In genomic region chr13:110855363-110855762, GRCh38 we compare ENCODE assay signal across 17 cellular contexts.
"Had no signal": no experiment of that assay in that cellular context is flagged by ENCODE, and none has a peak within 500 bp of the region (broad histone marks: within the 10 kb centered on the region; RNA-seq: fewer than 3 reads in every experiment).

No MANE protein-coding gene starts in this region.

- H3K27ac Mint-ChIP-seq: nephron, type B pancreatic cell had no signal

- ATAC-seq: left colon, left ventricle myocardium superior, psoas muscle, right lobe of liver had no signal

- H3K36me3 ChIP-seq: colonic mucosa, heart left ventricle, right lobe of liver had no signal

- DNase-seq: colonic mucosa; dermis blood vessel endothelial cell; erythroblast; heart left ventricle; hippocampal formation; left colon; left ventricle myocardium superior; mesenchymal stem cell; midbrain; naive B cell; psoas muscle; retina; right lobe of liver; stimulated activated naive CD4-positive, alpha-beta T cell treated with Interleukin-2 at 50 U/mL for 16 hours had no signal

- H3K27me3 ChIP-seq: colonic mucosa, right lobe of liver had no signal

- H3K36me3 Mint-ChIP-seq: type B pancreatic cell had no signal

- H3K4me1 Mint-ChIP-seq: naive B cell had no signal

- H3K9me3 ChIP-seq: colonic mucosa, psoas muscle, right lobe of liver had no signal

- H3K4me1 ChIP-seq: colonic mucosa, heart left ventricle, psoas muscle, right lobe of liver had no signal

- H3K4me3 Mint-ChIP-seq: naive B cell, nephron, type B pancreatic cell had no signal

- H3K27ac ChIP-seq: colonic mucosa, heart left ventricle, psoas muscle, right lobe of liver had no signal

- H3K4me3 ChIP-seq: colonic mucosa, heart left ventricle, lung, psoas muscle, right lobe of liver had no signal
